In the genomic region with DNA sequence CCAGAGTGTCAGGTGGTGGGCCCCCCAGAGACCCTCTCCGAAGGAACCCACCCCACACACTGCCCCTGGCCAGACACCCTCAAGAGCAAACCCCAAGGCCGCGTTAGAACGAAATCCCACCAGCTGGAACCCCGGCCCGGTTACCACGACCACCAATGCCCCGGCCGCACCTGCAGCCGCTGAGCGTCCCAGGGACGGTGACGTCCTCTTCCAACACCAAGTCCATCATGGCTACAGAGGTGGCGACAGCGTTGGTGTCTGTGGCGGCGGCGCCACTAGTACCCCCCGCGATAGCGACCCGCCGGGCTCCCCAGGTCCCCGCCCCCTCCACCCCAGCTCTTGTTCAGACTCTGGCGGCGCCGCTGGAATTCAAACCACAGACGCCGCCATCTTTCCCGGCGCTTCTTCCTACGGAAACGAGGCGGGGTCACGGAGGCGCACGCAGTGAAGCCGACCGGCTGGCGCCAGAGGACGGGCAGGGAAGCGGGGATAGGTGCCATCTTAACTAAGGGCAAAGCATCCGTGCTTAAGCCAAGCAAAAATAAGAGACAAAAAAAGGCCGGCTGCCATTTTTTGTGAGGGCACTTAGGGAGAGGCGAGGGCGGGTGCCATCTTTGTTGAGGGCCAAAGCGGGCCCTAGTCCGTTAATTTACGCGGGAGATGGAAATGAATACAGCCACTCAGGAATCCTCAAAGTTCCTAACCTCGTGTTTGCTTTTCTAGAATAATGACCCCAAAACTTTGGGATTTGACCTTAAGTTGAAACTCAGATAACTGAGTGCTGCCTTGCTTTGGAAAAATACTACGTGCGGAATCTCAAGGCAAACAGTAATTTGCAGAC, we compare ENCODE assay signal across 8 cellular contexts. TPM values are rescaled to one million over a fixed set of nuclear protein-coding genes. Genes with fewer than 3 reads are reported as not detected.
DNase-seq lines count a peak whose midpoint lies in the region; ATAC-seq lines count a peak whose summit lies in the region.

Gene CDK5RAP2, minus strand, starts transcription at position 418 of the 841 bp plus-strand sequence. Its CDS starts 189 bp downstream, at position 229.

- H3K4me3 ChIP-seq in GM08714 (ENCODE audit: low read length) = peak within 1 kb of the TSS; percentile 99

- peak within 1 kb of the TSS; percentile 87 for H3K27ac ChIP-seq in temporal lobe (ENCODE audit: low read depth, low read length)

- DNase-seq in NCI-H1092 treated with DMSO at 0.1 percent for 48 hours (lab: John Stamatoyannopoulos, UW) (peak; percentile 98), SKM-1 (lab: John Stamatoyannopoulos, UW; ENCODE audit: unreplicated experiment) (peak; percentile 89), glomerular endothelial cell (ENCODE audit: extremely low read depth, low read depth, low spot score) (peak; percentile 91), occipital lobe (lab: John Stamatoyannopoulos, UW) (peak; percentile 94)
- peak; percentile 88 to 92 for DNase-seq in activated naive CD4-positive, alpha-beta T cell treated with anti-CD3 and anti-CD28 coated beads, Interleukin-2, amount 50 U/mL, for 72 hours (ENCODE audit: low spot score in 2 of 2)

- peak; percentile 98 for ATAC-seq in HG02610 (IDR thresholded peaks at IDR 0.05; ENCODE audit: unreplicated experiment)
- ATAC-seq in activated naive CD4-positive, alpha-beta T cell treated with anti-CD3 and anti-CD28 coated beads, Interleukin-2, amount 50 U/mL, for 72 hours = peak; percentile 98 to 99

- peaks cover 19 to 37% of the 10 kb centered on the region in 2 donors for H3K36me3 Mint-ChIP-seq in activated naive CD4-positive, alpha-beta T cell treated with anti-CD3 and anti-CD28 coated beads, Interleukin-2, amount 50 U/mL, for 72 hours

- peak within 1 kb of the TSS; percentile 91 to 97 for H3K27ac Mint-ChIP-seq in activated naive CD4-positive, alpha-beta T cell treated with anti-CD3 and anti-CD28 coated beads, Interleukin-2, amount 50 U/mL, for 72 hours

- H3K9me3 Mint-ChIP-seq in activated naive CD4-positive, alpha-beta T cell treated with anti-CD3 and anti-CD28 coated beads, Interleukin-2, amount 50 U/mL, for 72 hours = peaks cover 0 to 7% of the 10 kb centered on the region in 2 donors

RNA-seq across cellular contexts. Expression of gene CDK5RAP2, which starts in this region (rescaled TPM):
- 100 to 1,000 TPM in 1 of 2 donors, 10 to 100 TPM in 1; 85.9 to 128 TPM for total RNA-seq in activated naive CD4-positive, alpha-beta T cell treated with anti-CD3 and anti-CD28 coated beads, Interleukin-2, amount 50 U/mL, for 72 hours
- 13.8 and 30.6 TPM in 2 replicates for total RNA-seq in glomerular endothelial cell
- total RNA-seq in occipital lobe = 26.8 TPM
- 29.0 TPM for total RNA-seq in temporal lobe

Comparison
In these comparisons a context has a peak if more than half of its experiments do, and no peak if none do; other contexts are left out.
1. Peak in every context shown above with its lines: DNase-seq, ATAC-seq, H3K4me3 ChIP-seq and H3K27ac ChIP-seq.